Comparison of ENCODE assay signal across 30 cellular contexts in the genomic region with DNA sequence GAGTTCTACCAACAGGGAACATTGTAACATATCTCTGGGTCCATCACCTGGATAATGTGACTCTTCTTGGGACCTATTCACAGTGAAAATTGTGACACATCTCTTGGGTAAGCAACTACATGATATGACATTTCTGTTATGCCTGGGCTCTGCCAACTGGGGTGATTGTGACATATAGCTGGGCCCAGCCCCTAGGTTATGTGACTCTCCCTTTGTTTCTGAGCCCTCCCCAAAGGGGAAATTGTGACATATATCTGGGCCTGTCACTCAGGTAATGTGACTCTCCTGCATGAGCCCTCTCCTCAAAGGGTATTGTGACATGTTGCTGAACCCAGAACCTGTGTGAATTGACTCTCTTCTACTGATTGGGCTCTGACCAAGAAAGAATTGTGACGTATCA.
"Had no signal": no experiment of that assay in that cellular context is flagged by ENCODE, and none has a peak within 500 bp of the region (broad histone marks: within the 10 kb centered on the region; RNA-seq: fewer than 3 reads in every experiment).

No MANE protein-coding gene starts in this region.

- DNase-seq: activated CD4-positive, alpha-beta memory T cell treated with anti-CD3 and anti-CD28 coated beads for 36 hours; activated CD4-positive, alpha-beta T cell treated with anti-CD3 and anti-CD28 coated beads for 48 hours; activated CD8-positive, alpha-beta memory T cell treated with anti-CD3 and anti-CD28 coated beads, Interleukin-2, amount 50 U/mL, for 48 hours; activated naive CD4-positive, alpha-beta T cell; activated T-cell treated with anti-CD3 and anti-CD28 coated beads, Interleukin-2, amount 50 U/mL, for 24 hours; adrenal gland; aorta; body of pancreas; dorsolateral prefrontal cortex; effector memory CD4-positive, alpha-beta T cell; erythroblast; hippocampal formation; left cardiac atrium; left ventricle myocardium superior; nephron progenitor cell; ovary; stimulated activated CD4-positive, alpha-beta T cell treated with anti-CD3 and anti-CD28 coated beads, Interleukin-12 subunit alpha, Interleukin-12 subunit beta, amount 100 ng/mL, for 4 hours; stimulated activated CD4-positive, alpha-beta T cell treated with anti-CD3 and anti-CD28 coated beads, Interleukin-4, amount 100 ng/mL, for 1 hour; T-helper 9 cell had no signal

- H3K36me3 ChIP-seq: adrenal gland, cardiac muscle cell, gastroesophageal sphincter, ovary had no signal

- H3K9me3 Mint-ChIP-seq: activated CD4-positive, alpha-beta memory T cell treated with anti-CD3 and anti-CD28 coated beads for 36 hours; activated T-cell treated with anti-CD3 and anti-CD28 coated beads, Interleukin-2, amount 50 U/mL, for 24 hours; stimulated activated naive CD8-positive, alpha-beta T cell treated with anti-CD3 and anti-CD28 coated beads, Interleukin-15, Interleukin-2, amounts not matched to agents 100 ng/mL and 50 ng/mL, for 24 hours had no signal

- H3K27me3 Mint-ChIP-seq: activated CD4-positive, alpha-beta memory T cell treated with anti-CD3 and anti-CD28 coated beads for 36 hours; progenitor cell of endocrine pancreas; type B pancreatic cell had no signal

- H3K9me3 ChIP-seq: adrenal gland, body of pancreas, gastroesophageal sphincter, ovary had no signal

- H3K4me1 ChIP-seq: adrenal gland, body of pancreas, gastroesophageal sphincter had no signal

- H3K4me3 Mint-ChIP-seq: activated CD4-positive, alpha-beta memory T cell treated with anti-CD3 and anti-CD28 coated beads for 36 hours; activated T-cell treated with anti-CD3 and anti-CD28 coated beads, Interleukin-2, amount 50 U/mL, for 24 hours; nephron progenitor cell; stimulated activated naive CD8-positive, alpha-beta T cell treated with anti-CD3 and anti-CD28 coated beads, Interleukin-15, Interleukin-2, amounts not matched to agents 100 ng/mL and 50 ng/mL, for 24 hours; T-helper 1 cell treated with Interleukin-12 subunit alpha and Interleukin-12 subunit beta and Interleukin-4 antibody, amounts not matched to agents 30 μg/mL and 1 μg/mL, for 36 hours; type B pancreatic cell had no signal

- H3K27me3 ChIP-seq: adrenal gland, body of pancreas, cardiac muscle cell, dorsolateral prefrontal cortex, gastroesophageal sphincter, ovary had no signal

- H3K4me3 ChIP-seq: adrenal gland, body of pancreas, cardiac muscle cell, coronary artery, dorsolateral prefrontal cortex, gastroesophageal sphincter, ovary, skin epidermis had no signal

- ATAC-seq: body of pancreas, gastroesophageal sphincter, left cardiac atrium, left ventricle myocardium superior, sciatic nerve had no signal

- H3K27ac Mint-ChIP-seq: activated CD4-positive, alpha-beta memory T cell treated with anti-CD3 and anti-CD28 coated beads for 36 hours; activated naive CD4-positive, alpha-beta T cell treated with anti-CD3 and anti-CD28 coated beads, Interleukin-2, amount 50 U/mL, for 72 hours; activated T-cell treated with anti-CD3 and anti-CD28 coated beads, Interleukin-2, amount 50 U/mL, for 24 hours; nephron progenitor cell; progenitor cell of endocrine pancreas; stimulated activated naive CD8-positive, alpha-beta T cell treated with anti-CD3 and anti-CD28 coated beads, Interleukin-15, Interleukin-2, amounts not matched to agents 100 ng/mL and 50 ng/mL, for 24 hours; T-helper 1 cell treated with Interleukin-12 subunit alpha and Interleukin-12 subunit beta and Interleukin-4 antibody, amounts not matched to agents 30 μg/mL and 1 μg/mL, for 36 hours; type B pancreatic cell had no signal

- H3K4me1 Mint-ChIP-seq: nephron progenitor cell had no signal

- H3K36me3 Mint-ChIP-seq: activated CD4-positive, alpha-beta memory T cell treated with anti-CD3 and anti-CD28 coated beads for 36 hours; activated naive CD4-positive, alpha-beta T cell treated with anti-CD3 and anti-CD28 coated beads, Interleukin-2, amount 50 U/mL, for 72 hours; type B pancreatic cell had no signal

- H3K27ac ChIP-seq: adrenal gland, body of pancreas, cardiac muscle cell, coronary artery, dorsolateral prefrontal cortex, gastroesophageal sphincter, ovary, VCaP had no signal
